9 cellular contexts compared by ENCODE assay signal in genomic region chr1:23019851-23020625, GRCh38. TPM values are rescaled to one million over a fixed set of nuclear protein-coding genes. Genes with fewer than 3 reads are reported as not detected.
DNase-seq lines count a peak whose midpoint lies in the region; ATAC-seq and TF ChIP-seq lines count a peak whose summit lies in the region.
"Had no signal": no experiment of that assay in that cellular context is flagged by ENCODE, and none has a peak within 500 bp of the region (broad histone marks: within the 10 kb centered on the region; RNA-seq: fewer than 3 reads in every experiment).

No MANE protein-coding gene starts in this region.

- peak overlapping the region; percentile 92 for H3K27ac ChIP-seq in KOPT-K1 (ENCODE audit: low read depth, low read length, poor library complexity, severe bottlenecking)
- H3K27ac ChIP-seq in ectodermal cell (ENCODE audit: insufficient read depth, low read depth, low read length, poor library complexity, severe bottlenecking), result peak overlapping the region; percentile 91
- peak overlapping the region; percentile 93 for H3K27ac ChIP-seq in lower lobe of right lung

- peak; percentile 29 for ATAC-seq in GM21619 (IDR thresholded peaks at IDR 0.05; ENCODE audit: unreplicated experiment)
- peak; percentile 34 to 48 for ATAC-seq in lower lobe of right lung

- intact Hi-C loops in lower lobe of right lung (cut with DNase I), result no loop called here

- DNase-seq in EL (peak; percentile 45), lower lobe of right lung (peak; percentile 53), occipital lobe (lab: John Stamatoyannopoulos, UW) (no peak)
- peak; percentile 24 for DNase-seq in activated CD4-positive, alpha-beta T cell treated with anti-CD3 and anti-CD28 coated beads for 48 hours
- DNase-seq in stimulated activated naive CD4-positive, alpha-beta T cell treated with Interleukin-2 at 50 U/mL for 16 hours (lab: John Stamatoyannopoulos, UW), result peak; percentile 3

- no peak for TF ChIP-seq CTCF in lower lobe of right lung (IDR thresholded peaks at IDR 0.05)

- H3K4me1 ChIP-seq in ectodermal cell (ENCODE audit: control insufficient read depth, insufficient read depth, low read length) (no peaks in the 10 kb centered on the region), lower lobe of right lung (peaks cover 23% of the 10 kb centered on the region)

- 0% methylated on average over 42 to 43 of the region's 43 CpGs for WGBS in ectodermal cell, 2 experiments

- H3K27me3 ChIP-seq in ectodermal cell (ENCODE audit: control insufficient read depth, insufficient read depth, low read length, poor library complexity, severe bottlenecking), result no peaks in the 10 kb centered on the region
- H3K27me3 ChIP-seq in lower lobe of right lung (ENCODE audit: low read depth), result no peaks in the 10 kb centered on the region

- H3K36me3 ChIP-seq in KOPT-K1 (ENCODE audit: insufficient read depth, low read length) (peaks cover 24% of the 10 kb centered on the region; the same call in 1 of the 2 replicates), ectodermal cell (ENCODE audit: control insufficient read depth, insufficient read depth, low read length) (no peaks in the 10 kb centered on the region), lower lobe of right lung (no peaks in the 10 kb centered on the region)

- H3K9me3 ChIP-seq in KOPT-K1 (ENCODE audit: insufficient read depth, low read length, poor library complexity, severe bottlenecking) (peaks cover 24% of the 10 kb centered on the region), ectodermal cell (ENCODE audit: control insufficient read depth, low read length) (peaks cover 5% of the 10 kb centered on the region), lower lobe of right lung (no peaks in the 10 kb centered on the region)

- peak overlapping the region; percentile 84 for H3K4me3 ChIP-seq in ectodermal cell (ENCODE audit: insufficient read depth, low read depth, low read length)
- peak overlapping the region; percentile 96 for H3K4me3 ChIP-seq in lower lobe of right lung

RNA-seq across cellular contexts. Expression of gene KDM1A, which starts 0.8 kb away (rescaled TPM):
- 312 TPM for polyA plus RNA-seq in ectodermal cell (2013, experiment 1 of 4)
- 311 TPM for polyA plus RNA-seq in ectodermal cell (2013, experiment 2 of 4)
- polyA plus RNA-seq in ectodermal cell (2013, experiment 3 of 4), result 223 TPM
- polyA plus RNA-seq in ectodermal cell (2013, experiment 4 of 4), result 249 TPM
- 38.6 TPM for total RNA-seq in lower lobe of right lung
- 223 TPM for total RNA-seq in occipital lobe

RNA-seq across cellular contexts. Expression of gene TEX46, which starts 4.4 kb away (rescaled TPM):
- not detected for polyA plus RNA-seq in ectodermal cell (2013, experiment 1 of 4)
- 0.46 TPM for polyA plus RNA-seq in ectodermal cell (2013, experiment 2 of 4)
- not detected for polyA plus RNA-seq in ectodermal cell (2013, experiment 3 of 4)
- polyA plus RNA-seq in ectodermal cell (2013, experiment 4 of 4), result not detected
- total RNA-seq in lower lobe of right lung (not detected), occipital lobe (not detected)
- polyA plus RNA-seq: adipose tissue had no signal

RNA-seq across cellular contexts. Expression of gene LACTBL1, which starts 47.4 kb away (rescaled TPM):
- not detected for polyA plus RNA-seq in ectodermal cell (2013, experiment 1 of 4)
- not detected for polyA plus RNA-seq in ectodermal cell (2013, experiment 2 of 4)
- polyA plus RNA-seq in ectodermal cell (2013, experiment 3 of 4), result not detected
- not detected for polyA plus RNA-seq in ectodermal cell (2013, experiment 4 of 4)
- total RNA-seq in lower lobe of right lung, result not detected
- total RNA-seq in occipital lobe, result not detected
- polyA plus RNA-seq: adipose tissue had no signal
